29 cellular contexts compared by ENCODE assay signal in genomic region chr16:73735954-73736353, GRCh38.
"Had no signal": no experiment of that assay in that cellular context is flagged by ENCODE, and none has a peak within 500 bp of the region (broad histone marks: within the 10 kb centered on the region; RNA-seq: fewer than 3 reads in every experiment).

No MANE protein-coding gene starts in this region.

- H3K9me3 ChIP-seq: adrenal gland, body of pancreas, right lobe of liver, thoracic aorta had no signal

- H3K36me3 ChIP-seq: adrenal gland, right lobe of liver, thoracic aorta, WERI-Rb-1 had no signal

- DNase-seq: activated CD4-positive, alpha-beta memory T cell treated with anti-CD3 and anti-CD28 coated beads for 36 hours; activated CD4-positive, alpha-beta T cell treated with anti-CD3 and anti-CD28 coated beads for 48 hours; activated CD8-positive, alpha-beta memory T cell treated with anti-CD3 and anti-CD28 coated beads, Interleukin-2, amount 50 U/mL, for 4 hours; activated effector memory CD4-positive, alpha-beta T cell treated with anti-CD3 and anti-CD28 coated beads, Interleukin-2, amount 50 U/mL, for 16 hours; activated naive CD4-positive, alpha-beta T cell treated with anti-CD3 and anti-CD28 coated beads for 36 hours; activated naive CD8-positive, alpha-beta T cell treated with anti-CD3 and anti-CD28 coated beads for 36 hours; activated T-cell treated with anti-CD3 and anti-CD28 coated beads, Interleukin-2, amount 50 U/mL, for 1 hour; adrenal gland; aorta; body of pancreas; caudate nucleus; cortex of kidney; effector memory CD8-positive, alpha-beta T cell; foreskin melanocyte; left ventricle myocardium superior; right lobe of liver; stimulated activated CD4-positive, alpha-beta T cell treated with anti-CD3 and anti-CD28 coated beads, Interleukin-12 subunit alpha, Interleukin-12 subunit beta, amount 100 ng/mL, for 4 hours; stimulated activated CD4-positive, alpha-beta T cell treated with anti-CD3 and anti-CD28 coated beads, Interleukin-4, amount 100 ng/mL, for 1 hour; T-helper 17 cell; T1000; trophoblast cell; WERI-Rb-1 had no signal

- FAIRE-seq: endothelial cell of umbilical vein, islet of Langerhans, urothelium cell line had no signal

- ATAC-seq: activated CD4-positive, CD25-positive, alpha-beta regulatory T cell treated with anti-CD3 and anti-CD28 coated beads, Interleukin-2, amount 50 U/mL, for 24 hours; body of pancreas; effector memory CD8-positive, alpha-beta T cell; esophagus mucosa; left ventricle myocardium superior; right lobe of liver; T-helper 17 cell had no signal

- H3K27ac ChIP-seq: adrenal gland, body of pancreas, right lobe of liver, skin epidermis, thoracic aorta, WERI-Rb-1 had no signal

- H3K4me1 ChIP-seq: adrenal gland, body of pancreas, right lobe of liver had no signal

- H3K4me3 ChIP-seq: adrenal gland, body of pancreas, right lobe of liver, skin epidermis, thoracic aorta had no signal

- H3K27me3 ChIP-seq: adrenal gland, body of pancreas, right lobe of liver had no signal
